In the genomic region with DNA sequence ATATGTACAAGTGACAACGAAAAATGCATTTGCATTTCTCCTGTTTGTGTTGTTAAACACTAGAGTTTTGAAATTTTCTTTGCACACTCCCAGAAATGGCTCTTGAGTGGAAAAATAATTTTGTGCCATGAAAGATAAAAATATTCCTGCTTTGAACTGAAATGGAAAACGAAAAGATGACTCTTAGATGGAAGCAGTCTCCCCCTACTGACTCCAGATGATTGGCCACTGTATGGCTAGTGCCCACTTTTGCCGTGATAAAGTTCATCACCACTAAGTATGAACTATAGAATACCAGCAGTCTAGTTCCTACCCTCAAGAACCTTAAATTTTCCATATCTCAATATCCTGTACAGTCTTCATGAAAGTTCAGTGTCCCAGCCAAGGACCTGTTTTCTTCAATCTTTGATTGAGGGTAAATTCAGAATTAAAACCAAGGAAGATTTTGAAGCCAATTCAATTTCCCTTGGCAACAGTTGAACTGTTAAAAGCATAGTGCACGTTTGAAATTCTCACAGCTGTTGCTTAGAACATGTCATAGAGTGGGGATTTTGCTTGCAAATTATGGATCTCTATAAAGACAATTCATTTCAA, we compare ENCODE assay signal across 1 cellular context.
A peak's percentile ranks its signal among the peaks of the same experiment; 100 is the strongest.
TF ChIP-seq lines count a peak whose summit lies in the region.

No MANE protein-coding gene starts in this region.

TF ChIP-seq in HepG2, 621 proteins besides CTCF, POLR2A, EP300 and RAD21 (continued from another document):
- no peak for TF ChIP-seq CREB1 (IDR thresholded peaks at IDR 0.05)
- TF ChIP-seq CREB1 (CRISPR knock-in tag; IDR thresholded peaks at IDR 0.05), result peak; percentile 29; the same call in 1 of the 2 replicates
- no peak for TF ChIP-seq LBX2 (CRISPR knock-in tag; IDR thresholded peaks at IDR 0.05; ENCODE audit: borderline replicate concordance)
- TF ChIP-seq HNF1A (IDR thresholded peaks at IDR 0.05; ENCODE audit: low read depth), result no peak
- no peak for TF ChIP-seq HNF1A (CRISPR knock-in tag; IDR thresholded peaks at IDR 0.05; ENCODE audit: borderline replicate concordance)
- no peak for TF ChIP-seq RARA (CRISPR knock-in tag; IDR thresholded peaks at IDR 0.05)
- no peak for TF ChIP-seq ZNF768 (CRISPR knock-in tag; IDR thresholded peaks at IDR 0.05)
- TF ChIP-seq MATR3 (CRISPR knock-in tag; IDR thresholded peaks at IDR 0.05), result no peak
- peak; percentile 68 for TF ChIP-seq STAG1 (CRISPR knock-in tag; IDR thresholded peaks at IDR 0.05)
- TF ChIP-seq FLYWCH1 (CRISPR knock-in tag; IDR thresholded peaks at IDR 0.05), result no peak
- TF ChIP-seq, protein P1, sequence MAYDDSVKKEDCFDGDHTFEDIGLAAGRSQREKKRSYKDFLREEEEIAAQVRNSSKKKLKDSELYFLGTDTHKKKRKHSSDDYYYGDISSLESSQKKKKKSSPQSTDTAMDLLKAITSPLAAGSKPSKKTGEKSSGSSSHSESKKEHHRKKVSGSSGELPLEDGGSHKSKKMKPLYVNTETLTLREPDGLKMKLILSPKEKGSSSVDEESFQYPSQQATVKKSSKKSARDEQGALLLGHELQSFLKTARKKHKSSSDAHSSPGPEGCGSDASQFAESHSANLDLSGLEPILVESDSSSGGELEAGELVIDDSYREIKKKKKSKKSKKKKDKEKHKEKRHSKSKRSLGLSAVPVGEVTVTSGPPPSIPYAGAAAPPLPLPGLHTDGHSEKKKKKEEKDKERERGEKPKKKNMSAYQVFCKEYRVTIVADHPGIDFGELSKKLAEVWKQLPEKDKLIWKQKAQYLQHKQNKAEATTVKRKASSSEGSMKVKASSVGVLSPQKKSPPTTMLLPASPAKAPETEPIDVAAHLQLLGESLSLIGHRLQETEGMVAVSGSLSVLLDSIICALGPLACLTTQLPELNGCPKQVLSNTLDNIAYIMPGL (CRISPR knock-in tag; IDR thresholded peaks at IDR 0.05; ENCODE audit: borderline replicate concordance in 1 of 2, low read depth in 1 of 2), result 0 out of 4 replicates have a peak, but pooled peaks of 1 of the 2 experiments have one; percentile 51
- no peak for TF ChIP-seq ZNF326 (CRISPR knock-in tag; IDR thresholded peaks at IDR 0.05; ENCODE audit: borderline replicate concordance)
